Comparison of ENCODE assay signal across 38 cellular contexts in genomic region chr2:21055879-21056790, GRCh38. TPM values are rescaled to one million over a fixed set of nuclear protein-coding genes. Genes with fewer than 3 reads are reported as not detected.
"Had no signal": no experiment of that assay in that cellular context is flagged by ENCODE, and none has a peak within 500 bp of the region (broad histone marks: within the 10 kb centered on the region; RNA-seq: fewer than 3 reads in every experiment).

No MANE protein-coding gene starts in this region.

- H3K27ac ChIP-seq: adrenal gland, body of pancreas, colonic mucosa, dorsolateral prefrontal cortex, gastroesophageal sphincter, pancreas, prostate gland, upper lobe of left lung, vagina, WERI-Rb-1 had no signal

- H3K27me3 ChIP-seq: adrenal gland, body of pancreas, colonic mucosa, gastroesophageal sphincter, pancreas, upper lobe of left lung, vagina had no signal

- H3K4me1 ChIP-seq: adrenal gland, body of pancreas, colonic mucosa, gastroesophageal sphincter, pancreas, prostate gland, upper lobe of left lung, vagina had no signal

- H3K9me3 ChIP-seq: adrenal gland, body of pancreas, colonic mucosa, gastroesophageal sphincter, pancreas, prostate gland, upper lobe of left lung, vagina had no signal

- H3K36me3 ChIP-seq: adrenal gland, colonic mucosa, gastroesophageal sphincter, pancreas, prostate gland, upper lobe of left lung, vagina, WERI-Rb-1 had no signal

- H3K4me3 ChIP-seq: adrenal gland, body of pancreas, colonic mucosa, dorsolateral prefrontal cortex, gastroesophageal sphincter, pancreas, prostate gland, smooth muscle cell, upper lobe of left lung, vagina had no signal

- ATAC-seq: body of pancreas; gastroesophageal sphincter; left colon; naive thymus-derived CD4-positive, alpha-beta T cell; pancreas; stimulated activated memory B cell treated with anti-CD40 and anti-IgM and Interleukin-4, amounts not matched to agents 10 μg/mL and 1 μg/mL and 100 μg/mL, for 72 hours; stimulated activated naive CD8-positive, alpha-beta T cell treated with anti-CD3 and anti-CD28 coated beads, Interleukin-15, amount 100 ng/mL, for 72 hours had no signal

- DNase-seq: activated CD4-positive, alpha-beta memory T cell treated with anti-CD3 and anti-CD28 coated beads for 36 hours; activated CD4-positive, alpha-beta T cell treated with anti-CD3 and anti-CD28 coated beads, Interleukin-2, amount 10 ng/mL, durations not matched to agents 24 days and 14 days; activated CD4-positive, CD25-positive, alpha-beta regulatory T cell treated with anti-CD3 and anti-CD28 coated beads, Interleukin-2, amount 50 U/mL, for 72 hours; activated CD8-positive, alpha-beta memory T cell treated with anti-CD3 and anti-CD28 coated beads, Interleukin-2, amount 50 U/mL, for 4 hours; activated effector memory CD4-positive, alpha-beta T cell treated with anti-CD3 and anti-CD28 coated beads, Interleukin-2, amount 50 U/mL, for 16 hours; activated naive CD4-positive, alpha-beta T cell treated with anti-CD3 and anti-CD28 coated beads for 36 hours; activated naive CD8-positive, alpha-beta T cell treated with anti-CD3 and anti-CD28 coated beads for 36 hours; activated T-cell treated with anti-CD3 and anti-CD28 coated beads, Interleukin-2, amount 50 U/mL, for 1 hour; aorta; body of pancreas; cerebellar nuclear complex; colonic mucosa; dorsolateral prefrontal cortex; effector memory CD4-positive, alpha-beta T cell; erythroblast; hippocampal formation; immature natural killer cell; kidney; left colon; midbrain; naive thymus-derived CD4-positive, alpha-beta T cell; nucleus accumbens; pancreas; stimulated activated CD4-positive, alpha-beta T cell treated with anti-CD3 and anti-CD28 coated beads, Interleukin-1b, Interleukin-23, amount 100 ng/mL, for 48 hours; stimulated activated CD4-positive, alpha-beta T cell treated with anti-CD3 and anti-CD28 coated beads, Interleukin-4, amount 100 ng/mL, for 4 hours; stimulated activated CD8-positive, alpha-beta memory T cell treated with anti-CD3 and anti-CD28 coated beads, Interleukin-4, amount 100 ng/mL, for 48 hours; stimulated activated naive CD8-positive, alpha-beta T cell treated with anti-CD3 and anti-CD28 coated beads, Interleukin-15, amount 100 ng/mL, for 72 hours; substantia nigra; upper lobe of left lung; WERI-Rb-1 had no signal

RNA-seq across cellular contexts. Expression of gene APOB, which starts 12.3 kb away (rescaled TPM):
- total RNA-seq: activated CD4-positive, alpha-beta memory T cell treated with anti-CD3 and anti-CD28 coated beads for 36 hours; activated CD4-positive, alpha-beta T cell treated with anti-CD3 and anti-CD28 coated beads, Interleukin-2, amount 10 ng/mL, durations not matched to agents 24 days and 14 days; activated CD8-positive, alpha-beta memory T cell treated with anti-CD3 and anti-CD28 coated beads for 36 hours; activated naive CD4-positive, alpha-beta T cell treated with anti-CD3 and anti-CD28 coated beads for 36 hours; activated naive CD8-positive, alpha-beta T cell treated with anti-CD3 and anti-CD28 coated beads for 36 hours; activated T-helper 1 cell treated with anti-CD3 and anti-CD28 coated beads, Interleukin-12 subunit alpha, Interleukin-12 subunit beta, Interleukin-2, Interleukin-4 antibody, amounts not matched to agents 30 ng/mL and 10 ng/mL and 1 ng/mL, durations not matched to agents 14 hours and 24 hours and 36 hours; naive thymus-derived CD4-positive, alpha-beta T cell; vagina had no signal
- polyA plus RNA-seq: immature natural killer cell; naive thymus-derived CD4-positive, alpha-beta T cell had no signal
